ENCODE assay signal across 43 cellular contexts in genomic region chr21:30351534-30351933, GRCh38. TPM values are rescaled to one million over a fixed set of nuclear protein-coding genes. Genes with fewer than 3 reads are reported as not detected.
"Had no signal": no experiment of that assay in that cellular context is flagged by ENCODE, and none has a peak within 500 bp of the region (broad histone marks: within the 10 kb centered on the region; RNA-seq: fewer than 3 reads in every experiment).

No MANE protein-coding gene starts in this region.

- H3K4me3 Mint-ChIP-seq: activated naive CD4-positive, alpha-beta T cell treated with anti-CD3 and anti-CD28 coated beads for 36 hours; activated naive CD4-positive, alpha-beta T cell treated with anti-CD3 and anti-CD28 coated beads, Interleukin-2, amount 10 ng/mL, durations not matched to agents 7 days and 5 days; activated naive CD4-positive, alpha-beta T cell treated with anti-CD3 and anti-CD28 coated beads, Interleukin-2, amount 50 U/mL, for 24 hours; activated naive CD8-positive, alpha-beta T cell; activated naive CD8-positive, alpha-beta T cell treated with anti-CD3 and anti-CD28 coated beads for 36 hours; activated naive CD8-positive, alpha-beta T cell treated with anti-CD3 and anti-CD28 coated beads, Interleukin-2, amount 10 ng/mL, durations not matched to agents 7 days and 5 days; activated naive CD8-positive, alpha-beta T cell treated with anti-CD3 and anti-CD28 coated beads, Interleukin-2, amount 50 U/mL, for 24 hours; activated T-cell treated with anti-CD3 and anti-CD28 coated beads, Interleukin-2, amount 50 U/mL, for 24 hours; activated T-cell treated with anti-CD3 and anti-CD28 coated beads, Interleukin-2, amount 50 U/mL, for 4 hours; activated T-cell treated with anti-CD3 and anti-CD28 coated beads, Interleukin-2, amount 50 U/mL, for 72 hours; activated T-helper 1 cell treated with anti-CD3 and anti-CD28 coated beads, Interleukin-12 subunit alpha, Interleukin-12 subunit beta, Interleukin-2, Interleukin-4 antibody, amounts not matched to agents 30 ng/mL and 10 ng/mL and 1 ng/mL, durations not matched to agents 14 hours and 24 hours and 36 hours; activated T-helper 17 cell treated with anti-CD3 and anti-CD28 coated beads, Interleukin-2, amount 50 U/mL, for 72 hours; brain; central memory CD8-positive, alpha-beta T cell had no signal

- FAIRE-seq: astrocyte, bronchial epithelial cell had no signal

- H3K4me1 Mint-ChIP-seq: activated naive CD4-positive, alpha-beta T cell treated with anti-CD3 and anti-CD28 coated beads, Interleukin-2, amount 10 ng/mL, durations not matched to agents 7 days and 5 days; activated naive CD4-positive, alpha-beta T cell treated with anti-CD3 and anti-CD28 coated beads, Interleukin-2, amount 50 U/mL, for 24 hours; activated naive CD8-positive, alpha-beta T cell treated with anti-CD3 and anti-CD28 coated beads for 36 hours; activated naive CD8-positive, alpha-beta T cell treated with anti-CD3 and anti-CD28 coated beads, Interleukin-2, amount 10 ng/mL, durations not matched to agents 7 days and 5 days; activated naive CD8-positive, alpha-beta T cell treated with anti-CD3 and anti-CD28 coated beads, Interleukin-2, amount 50 U/mL, for 24 hours; activated T-helper 17 cell treated with anti-CD3 and anti-CD28 coated beads, Interleukin-2, amount 50 U/mL, for 72 hours; central memory CD8-positive, alpha-beta T cell had no signal

- H3K27me3 Mint-ChIP-seq: activated naive CD8-positive, alpha-beta T cell treated with anti-CD3 and anti-CD28 coated beads, Interleukin-2, amount 50 U/mL, for 24 hours; activated T-cell treated with anti-CD3 and anti-CD28 coated beads, Interleukin-2, amount 50 U/mL, for 24 hours; brain; central memory CD8-positive, alpha-beta T cell had no signal

- H3K9me3 Mint-ChIP-seq: activated naive CD4-positive, alpha-beta T cell treated with anti-CD3 and anti-CD28 coated beads for 36 hours; activated naive CD4-positive, alpha-beta T cell treated with anti-CD3 and anti-CD28 coated beads, Interleukin-2, amount 10 ng/mL, durations not matched to agents 7 days and 5 days; activated naive CD4-positive, alpha-beta T cell treated with anti-CD3 and anti-CD28 coated beads, Interleukin-2, amount 50 U/mL, for 24 hours; activated naive CD4-positive, alpha-beta T cell treated with anti-CD3 and anti-CD28 coated beads, Interleukin-2, amount 50 U/mL, for 72 hours; activated naive CD8-positive, alpha-beta T cell treated with anti-CD3 and anti-CD28 coated beads for 36 hours; activated naive CD8-positive, alpha-beta T cell treated with anti-CD3 and anti-CD28 coated beads, Interleukin-2, amount 10 ng/mL, durations not matched to agents 7 days and 5 days; activated naive CD8-positive, alpha-beta T cell treated with anti-CD3 and anti-CD28 coated beads, Interleukin-2, amount 50 U/mL, for 24 hours; activated T-cell treated with anti-CD3 and anti-CD28 coated beads, Interleukin-2, amount 50 U/mL, for 24 hours; activated T-cell treated with anti-CD3 and anti-CD28 coated beads, Interleukin-2, amount 50 U/mL, for 4 hours; activated T-cell treated with anti-CD3 and anti-CD28 coated beads, Interleukin-2, amount 50 U/mL, for 72 hours; activated T-helper 1 cell treated with anti-CD3 and anti-CD28 coated beads, Interleukin-12 subunit alpha, Interleukin-12 subunit beta, Interleukin-2, Interleukin-4 antibody, amounts not matched to agents 30 ng/mL and 10 ng/mL and 1 ng/mL, durations not matched to agents 14 hours and 24 hours and 36 hours; activated T-helper 17 cell treated with anti-CD3 and anti-CD28 coated beads, Interleukin-2, amount 50 U/mL, for 72 hours; activated T-helper 2 cell treated with anti-CD3 and anti-CD28 coated beads, Interferon-gamma antibody, Interleukin-2, Interleukin-4, amounts not matched to agents 10 μg/mL and 5 μg/mL and 100 μg/mL, durations not matched to agents 14 hours and 24 hours and 36 hours; brain had no signal

- DNase-seq: activated effector memory CD4-positive, alpha-beta T cell treated with anti-CD3 and anti-CD28 coated beads, Interleukin-2, amount 50 U/mL, for 16 hours; activated effector memory CD4-positive, alpha-beta T cell treated with Interleukin-2 at 50 U/mL for 16 hours; activated gamma-delta T cell; activated gamma-delta T cell treated with Interleukin-2 at 50 U/mL for 16 hours; activated naive CD4-positive, alpha-beta T cell; activated naive CD4-positive, alpha-beta T cell treated with anti-CD3 and anti-CD28 coated beads for 36 hours; activated naive CD4-positive, alpha-beta T cell treated with anti-CD3 and anti-CD28 coated beads, Interleukin-2, amount 10 ng/mL, durations not matched to agents 7 days and 5 days; activated naive CD4-positive, alpha-beta T cell treated with anti-CD3 and anti-CD28 coated beads, Interleukin-2, amount 50 U/mL, for 16 hours; activated naive CD4-positive, alpha-beta T cell treated with Interleukin-2 at 50 U/mL for 16 hours; activated naive CD8-positive, alpha-beta T cell treated with anti-CD3 and anti-CD28 coated beads for 36 hours; activated naive CD8-positive, alpha-beta T cell treated with anti-CD3 and anti-CD28 coated beads, Interleukin-2, amount 10 ng/mL, durations not matched to agents 7 days and 5 days; activated naive CD8-positive, alpha-beta T cell treated with anti-CD3 and anti-CD28 coated beads, Interleukin-2, amount 50 U/mL, for 24 hours; activated T-cell treated with anti-CD3 and anti-CD28 coated beads, Interleukin-2, amount 50 U/mL, for 1 hour; activated T-cell treated with anti-CD3 and anti-CD28 coated beads, Interleukin-2, amount 50 U/mL, for 24 hours; activated T-cell treated with anti-CD3 and anti-CD28 coated beads, Interleukin-2, amount 50 U/mL, for 4 hours; activated T-cell treated with anti-CD3 and anti-CD28 coated beads, Interleukin-2, amount 50 U/mL, for 48 hours; activated T-cell treated with anti-CD3 and anti-CD28 coated beads, Interleukin-2, amount 50 U/mL, for 72 hours; adrenal gland; amniotic stem cell; amygdala; anterior cingulate cortex; aorta; body of pancreas; brain microvascular endothelial cell; caudate nucleus; central memory CD4-positive, alpha-beta T cell; cerebellar nuclear complex had no signal

- H3K4me1 ChIP-seq: adrenal gland, ascending aorta, body of pancreas, breast epithelium had no signal

- H3K36me3 Mint-ChIP-seq: activated naive CD4-positive, alpha-beta T cell treated with anti-CD3 and anti-CD28 coated beads, Interleukin-2, amount 10 ng/mL, durations not matched to agents 7 days and 5 days; activated naive CD4-positive, alpha-beta T cell treated with anti-CD3 and anti-CD28 coated beads, Interleukin-2, amount 50 U/mL, for 24 hours; activated naive CD4-positive, alpha-beta T cell treated with anti-CD3 and anti-CD28 coated beads, Interleukin-2, amount 50 U/mL, for 72 hours; activated naive CD8-positive, alpha-beta T cell; activated naive CD8-positive, alpha-beta T cell treated with anti-CD3 and anti-CD28 coated beads for 36 hours; activated naive CD8-positive, alpha-beta T cell treated with anti-CD3 and anti-CD28 coated beads, Interleukin-2, amount 10 ng/mL, durations not matched to agents 7 days and 5 days; brain had no signal

- H3K4me3 ChIP-seq: adrenal gland, ascending aorta, body of pancreas, breast epithelium, cardiac muscle cell had no signal

- H3K36me3 ChIP-seq: adrenal gland, ascending aorta, brain microvascular endothelial cell, breast epithelium, cardiac muscle cell had no signal

- H3K27ac ChIP-seq: adrenal gland, ascending aorta, body of pancreas, brain microvascular endothelial cell, breast epithelium, cardiac muscle cell had no signal

- H3K9me3 ChIP-seq: adrenal gland, ascending aorta, body of pancreas, breast epithelium had no signal

- ATAC-seq: activated naive CD4-positive, alpha-beta T cell treated with anti-CD3 and anti-CD28 coated beads, Interleukin-2, amount 50 U/mL, for 72 hours; activated naive CD8-positive, alpha-beta T cell treated with anti-CD3 and anti-CD28 coated beads, Interleukin-2, amount 50 U/mL, for 24 hours; activated T-cell treated with anti-CD3 and anti-CD28 coated beads, Interleukin-2, amount 50 U/mL, for 4 hours; activated T-cell treated with anti-CD3 and anti-CD28 coated beads, Interleukin-2, amount 50 U/mL, for 72 hours; activated T-helper 17 cell treated with anti-CD3 and anti-CD28 coated beads, Interleukin-2, amount 50 U/mL, for 72 hours; body of pancreas had no signal

- H3K27ac Mint-ChIP-seq: activated naive CD4-positive, alpha-beta T cell treated with anti-CD3 and anti-CD28 coated beads for 36 hours; activated naive CD4-positive, alpha-beta T cell treated with anti-CD3 and anti-CD28 coated beads, Interleukin-2, amount 10 ng/mL, durations not matched to agents 7 days and 5 days; activated naive CD4-positive, alpha-beta T cell treated with anti-CD3 and anti-CD28 coated beads, Interleukin-2, amount 50 U/mL, for 24 hours; activated naive CD4-positive, alpha-beta T cell treated with anti-CD3 and anti-CD28 coated beads, Interleukin-2, amount 50 U/mL, for 72 hours; activated naive CD8-positive, alpha-beta T cell; activated naive CD8-positive, alpha-beta T cell treated with anti-CD3 and anti-CD28 coated beads for 36 hours; activated naive CD8-positive, alpha-beta T cell treated with anti-CD3 and anti-CD28 coated beads, Interleukin-2, amount 10 ng/mL, durations not matched to agents 7 days and 5 days; activated naive CD8-positive, alpha-beta T cell treated with anti-CD3 and anti-CD28 coated beads, Interleukin-2, amount 50 U/mL, for 24 hours; activated T-cell treated with anti-CD3 and anti-CD28 coated beads, Interleukin-2, amount 50 U/mL, for 24 hours; activated T-cell treated with anti-CD3 and anti-CD28 coated beads, Interleukin-2, amount 50 U/mL, for 72 hours; activated T-helper 1 cell treated with anti-CD3 and anti-CD28 coated beads, Interleukin-12 subunit alpha, Interleukin-12 subunit beta, Interleukin-2, Interleukin-4 antibody, amounts not matched to agents 30 ng/mL and 10 ng/mL and 1 ng/mL, durations not matched to agents 14 hours and 24 hours and 36 hours; activated T-helper 17 cell treated with anti-CD3 and anti-CD28 coated beads, Interleukin-2, amount 50 U/mL, for 72 hours; activated T-helper 2 cell treated with anti-CD3 and anti-CD28 coated beads, Interferon-gamma antibody, Interleukin-2, Interleukin-4, amounts not matched to agents 10 μg/mL and 5 μg/mL and 100 μg/mL, durations not matched to agents 14 hours and 24 hours and 36 hours; brain had no signal

RNA-seq across cellular contexts. Expression of gene KRTAP23-1, which starts 3.1 kb away (rescaled TPM):
- total RNA-seq: activated naive CD4-positive, alpha-beta T cell treated with anti-CD3 and anti-CD28 coated beads for 36 hours; activated naive CD4-positive, alpha-beta T cell treated with anti-CD3 and anti-CD28 coated beads, Interleukin-2, amount 50 U/mL, for 72 hours; activated naive CD8-positive, alpha-beta T cell treated with anti-CD3 and anti-CD28 coated beads for 36 hours; activated naive CD8-positive, alpha-beta T cell treated with anti-CD3 and anti-CD28 coated beads, Interleukin-2, amount 10 ng/mL, durations not matched to agents 7 days and 5 days; activated T-cell treated with anti-CD3 and anti-CD28 coated beads, Interleukin-2, amount 50 U/mL, for 4 hours; activated T-cell treated with anti-CD3 and anti-CD28 coated beads, Interleukin-2, amount 50 U/mL, for 72 hours; activated T-helper 1 cell treated with anti-CD3 and anti-CD28 coated beads, Interleukin-12 subunit alpha, Interleukin-12 subunit beta, Interleukin-2, Interleukin-4 antibody, amounts not matched to agents 30 ng/mL and 10 ng/mL and 1 ng/mL, durations not matched to agents 14 hours and 24 hours and 36 hours; activated T-helper 17 cell treated with anti-CD3 and anti-CD28 coated beads, Interleukin-2, amount 50 U/mL, for 72 hours; activated T-helper 2 cell treated with anti-CD3 and anti-CD28 coated beads, Interferon-gamma antibody, Interleukin-2, Interleukin-4, amounts not matched to agents 10 μg/mL and 5 μg/mL and 100 μg/mL, durations not matched to agents 14 hours and 24 hours and 36 hours; adrenal gland; aorta; ascending aorta; astrocyte; body of pancreas; breast epithelium; bronchial epithelial cell; cardiac muscle cell; cardiac septum; cerebellum; chondrocyte had no signal

RNA-seq across cellular contexts. Expression of gene KRTAP27-1, which starts 14.0 kb away (rescaled TPM):
- total RNA-seq: activated naive CD4-positive, alpha-beta T cell treated with anti-CD3 and anti-CD28 coated beads for 36 hours; activated naive CD4-positive, alpha-beta T cell treated with anti-CD3 and anti-CD28 coated beads, Interleukin-2, amount 50 U/mL, for 72 hours; activated naive CD8-positive, alpha-beta T cell treated with anti-CD3 and anti-CD28 coated beads for 36 hours; activated naive CD8-positive, alpha-beta T cell treated with anti-CD3 and anti-CD28 coated beads, Interleukin-2, amount 10 ng/mL, durations not matched to agents 7 days and 5 days; activated T-cell treated with anti-CD3 and anti-CD28 coated beads, Interleukin-2, amount 50 U/mL, for 4 hours; activated T-cell treated with anti-CD3 and anti-CD28 coated beads, Interleukin-2, amount 50 U/mL, for 72 hours; activated T-helper 1 cell treated with anti-CD3 and anti-CD28 coated beads, Interleukin-12 subunit alpha, Interleukin-12 subunit beta, Interleukin-2, Interleukin-4 antibody, amounts not matched to agents 30 ng/mL and 10 ng/mL and 1 ng/mL, durations not matched to agents 14 hours and 24 hours and 36 hours; activated T-helper 17 cell treated with anti-CD3 and anti-CD28 coated beads, Interleukin-2, amount 50 U/mL, for 72 hours; activated T-helper 2 cell treated with anti-CD3 and anti-CD28 coated beads, Interferon-gamma antibody, Interleukin-2, Interleukin-4, amounts not matched to agents 10 μg/mL and 5 μg/mL and 100 μg/mL, durations not matched to agents 14 hours and 24 hours and 36 hours; adrenal gland; aorta; ascending aorta; astrocyte; body of pancreas; breast epithelium; bronchial epithelial cell; cardiac muscle cell; cardiac septum; cerebellum; chondrocyte had no signal

RNA-seq across cellular contexts. Expression of gene KRTAP13-2, which starts 20.5 kb away (rescaled TPM):
- total RNA-seq: activated naive CD4-positive, alpha-beta T cell treated with anti-CD3 and anti-CD28 coated beads for 36 hours; activated naive CD4-positive, alpha-beta T cell treated with anti-CD3 and anti-CD28 coated beads, Interleukin-2, amount 50 U/mL, for 72 hours; activated naive CD8-positive, alpha-beta T cell treated with anti-CD3 and anti-CD28 coated beads for 36 hours; activated naive CD8-positive, alpha-beta T cell treated with anti-CD3 and anti-CD28 coated beads, Interleukin-2, amount 10 ng/mL, durations not matched to agents 7 days and 5 days; activated T-cell treated with anti-CD3 and anti-CD28 coated beads, Interleukin-2, amount 50 U/mL, for 4 hours; activated T-cell treated with anti-CD3 and anti-CD28 coated beads, Interleukin-2, amount 50 U/mL, for 72 hours; activated T-helper 1 cell treated with anti-CD3 and anti-CD28 coated beads, Interleukin-12 subunit alpha, Interleukin-12 subunit beta, Interleukin-2, Interleukin-4 antibody, amounts not matched to agents 30 ng/mL and 10 ng/mL and 1 ng/mL, durations not matched to agents 14 hours and 24 hours and 36 hours; activated T-helper 17 cell treated with anti-CD3 and anti-CD28 coated beads, Interleukin-2, amount 50 U/mL, for 72 hours; activated T-helper 2 cell treated with anti-CD3 and anti-CD28 coated beads, Interferon-gamma antibody, Interleukin-2, Interleukin-4, amounts not matched to agents 10 μg/mL and 5 μg/mL and 100 μg/mL, durations not matched to agents 14 hours and 24 hours and 36 hours; aorta; ascending aorta; astrocyte; body of pancreas; breast epithelium; bronchial epithelial cell; cardiac muscle cell; cardiac septum; cerebellum; chondrocyte had no signal

RNA-seq across cellular contexts. Expression of gene KRTAP26-1, which starts 31.4 kb away (rescaled TPM):
- total RNA-seq: activated naive CD4-positive, alpha-beta T cell treated with anti-CD3 and anti-CD28 coated beads for 36 hours; activated naive CD4-positive, alpha-beta T cell treated with anti-CD3 and anti-CD28 coated beads, Interleukin-2, amount 50 U/mL, for 72 hours; activated naive CD8-positive, alpha-beta T cell treated with anti-CD3 and anti-CD28 coated beads for 36 hours; activated naive CD8-positive, alpha-beta T cell treated with anti-CD3 and anti-CD28 coated beads, Interleukin-2, amount 10 ng/mL, durations not matched to agents 7 days and 5 days; activated T-cell treated with anti-CD3 and anti-CD28 coated beads, Interleukin-2, amount 50 U/mL, for 4 hours; activated T-cell treated with anti-CD3 and anti-CD28 coated beads, Interleukin-2, amount 50 U/mL, for 72 hours; activated T-helper 1 cell treated with anti-CD3 and anti-CD28 coated beads, Interleukin-12 subunit alpha, Interleukin-12 subunit beta, Interleukin-2, Interleukin-4 antibody, amounts not matched to agents 30 ng/mL and 10 ng/mL and 1 ng/mL, durations not matched to agents 14 hours and 24 hours and 36 hours; activated T-helper 17 cell treated with anti-CD3 and anti-CD28 coated beads, Interleukin-2, amount 50 U/mL, for 72 hours; activated T-helper 2 cell treated with anti-CD3 and anti-CD28 coated beads, Interferon-gamma antibody, Interleukin-2, Interleukin-4, amounts not matched to agents 10 μg/mL and 5 μg/mL and 100 μg/mL, durations not matched to agents 14 hours and 24 hours and 36 hours; adrenal gland; aorta; ascending aorta; astrocyte; body of pancreas; breast epithelium; bronchial epithelial cell; cardiac muscle cell; cardiac septum; cerebellum; chondrocyte had no signal

RNA-seq across cellular contexts. Expression of gene KRTAP13-1, which starts 44.3 kb away (rescaled TPM):
- total RNA-seq: activated naive CD4-positive, alpha-beta T cell treated with anti-CD3 and anti-CD28 coated beads for 36 hours; activated naive CD4-positive, alpha-beta T cell treated with anti-CD3 and anti-CD28 coated beads, Interleukin-2, amount 50 U/mL, for 72 hours; activated naive CD8-positive, alpha-beta T cell treated with anti-CD3 and anti-CD28 coated beads for 36 hours; activated naive CD8-positive, alpha-beta T cell treated with anti-CD3 and anti-CD28 coated beads, Interleukin-2, amount 10 ng/mL, durations not matched to agents 7 days and 5 days; activated T-cell treated with anti-CD3 and anti-CD28 coated beads, Interleukin-2, amount 50 U/mL, for 4 hours; activated T-cell treated with anti-CD3 and anti-CD28 coated beads, Interleukin-2, amount 50 U/mL, for 72 hours; activated T-helper 1 cell treated with anti-CD3 and anti-CD28 coated beads, Interleukin-12 subunit alpha, Interleukin-12 subunit beta, Interleukin-2, Interleukin-4 antibody, amounts not matched to agents 30 ng/mL and 10 ng/mL and 1 ng/mL, durations not matched to agents 14 hours and 24 hours and 36 hours; activated T-helper 17 cell treated with anti-CD3 and anti-CD28 coated beads, Interleukin-2, amount 50 U/mL, for 72 hours; activated T-helper 2 cell treated with anti-CD3 and anti-CD28 coated beads, Interferon-gamma antibody, Interleukin-2, Interleukin-4, amounts not matched to agents 10 μg/mL and 5 μg/mL and 100 μg/mL, durations not matched to agents 14 hours and 24 hours and 36 hours; adrenal gland; aorta; ascending aorta; astrocyte; body of pancreas; breast epithelium; bronchial epithelial cell; cardiac muscle cell; cardiac septum; cerebellum; chondrocyte had no signal
